Comparison of ENCODE assay signal across 8 cellular contexts in the genomic region with DNA sequence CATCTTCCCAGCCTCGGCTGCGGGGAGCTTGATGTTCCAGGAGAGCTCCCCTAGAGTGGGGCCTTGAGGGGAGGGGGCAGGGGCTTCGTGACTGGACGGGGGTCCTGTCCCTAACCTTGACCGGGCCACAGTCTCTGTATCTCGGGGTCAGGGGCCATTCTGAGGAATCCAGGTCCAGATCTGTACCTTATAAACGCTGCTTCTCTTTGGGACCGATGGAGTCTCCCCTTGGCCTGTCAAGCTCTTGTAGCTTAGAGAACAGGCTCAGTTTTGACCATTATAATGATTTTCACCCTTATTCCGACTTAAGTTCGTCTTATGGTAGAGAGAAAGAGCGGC. TPM values are rescaled to one million over a fixed set of nuclear protein-coding genes. Genes with fewer than 3 reads are reported as not detected.
DNase-seq lines count a peak whose midpoint lies in the region; ATAC-seq and TF ChIP-seq lines count a peak whose summit lies in the region.

No MANE protein-coding gene starts in this region.

- peak overlapping the region; percentile 93 for H3K27ac ChIP-seq in CD4-positive, alpha-beta T cell (ENCODE audit: low read depth, low read length)
- H3K27ac ChIP-seq in ascending aorta, result peak overlapping the region; percentile 83 to 97
- H3K27ac ChIP-seq in vagina, result peak overlapping the region; percentile 90

- no peak for TF ChIP-seq CTCF in CD4-positive, alpha-beta T cell (IDR thresholded peaks at IDR 0.05)
- TF ChIP-seq CTCF in ascending aorta (IDR thresholded peaks at IDR 0.05) (no peak), lower leg skin (IDR thresholded peaks at IDR 0.05) (no peak), vagina (IDR thresholded peaks at IDR 0.05) (no peak), GM10266 (IDR thresholded peaks at IDR 0.05; ENCODE audit: control insufficient read depth, insufficient read depth, low read depth, missing control alignments) (no peak)

- H3K27me3 Mint-ChIP-seq in CD4-positive, alpha-beta T cell, result no peaks in the 10 kb centered on the region

- H3K4me3 Mint-ChIP-seq in CD4-positive, alpha-beta T cell, result peak overlapping the region; percentile 100

- H3K27me3 ChIP-seq in CD4-positive, alpha-beta T cell (ENCODE audit: control insufficient read depth, insufficient read depth, low read length), result no peaks in the 10 kb centered on the region
- no peaks in the 10 kb centered on the region for H3K27me3 ChIP-seq in ascending aorta
- H3K27me3 ChIP-seq in vagina, result no peaks in the 10 kb centered on the region

- peaks cover 5% of the 10 kb centered on the region for H3K36me3 Mint-ChIP-seq in CD4-positive, alpha-beta T cell (ENCODE audit: low read depth)

- WGBS in lower leg skin, 2 donors, result 2 to 4% methylated on average over 11 of the region's 11 CpGs

- CTCF ChIA-PET in CD4-positive, alpha-beta T cell (lab: Charles Lee), result interaction anchor here (0.6 to 1.5 kb wide), 2 partner anchors 32 to 75 kb away, joined by 3 to 5 read pairs; no protein-coding TSS in a partner anchor

- TF ChIP-seq POLR2A in lower leg skin (IDR thresholded peaks at IDR 0.05), result no peak
- peak in 1 of 2 donors; percentile 25 for TF ChIP-seq POLR2A in vagina (IDR thresholded peaks at IDR 0.05)

- H3K4me3 ChIP-seq in ascending aorta, result peak overlapping the region; percentile 75 to 94
- peak overlapping the region; percentile 64 for H3K4me3 ChIP-seq in lower leg skin (ENCODE audit: low read depth, poor library complexity, severe bottlenecking)
- H3K4me3 ChIP-seq in vagina, result peak overlapping the region; percentile 86 to 88

- no peaks in the 10 kb centered on the region for H3K9me3 ChIP-seq in CD4-positive, alpha-beta T cell (ENCODE audit: control insufficient read depth, low read length)
- H3K9me3 ChIP-seq in ascending aorta (no peaks in the 10 kb centered on the region), vagina (no peaks in the 10 kb centered on the region)

- DNase-seq in CD4-positive, alpha-beta T cell, result no peak
- DNase-seq in ascending aorta (ENCODE audit: low spot score in 2 of 2), result no peak
- no peak for DNase-seq in lower leg skin (ENCODE audit: low spot score in 2 of 2)
- DNase-seq in vagina (ENCODE audit: extremely low spot score in 2 of 2), result no peak
- DNase-seq in GM10266 (ENCODE audit: extremely low spot score), result no peak

- intact Hi-C loops in CD4-positive, alpha-beta T cell (cut with DNase I, micrococcal nuclease), result loop anchor here (2.0 to 10.0 kb wide), 5 partner anchors 32 to 510 kb away; a partner anchor contains a TSS
- intact Hi-C loops in ascending aorta (cut with DNase I), result loop anchor here (2.0 to 10.0 kb wide), 2 partner anchors 48 to 1220 kb away; a partner anchor contains a TSS
- intact Hi-C loops in lower leg skin (cut with DNase I; ENCODE audit: low total_unique reads), result no loop called here
- intact Hi-C loops in vagina (cut with DNase I), result loop anchor here (5.0 kb wide), 1 partner anchor 47 kb away; a partner anchor contains a TSS

- POLR2A ChIA-PET in CD4-positive, alpha-beta T cell (lab: Charles Lee), result interaction anchor here (0.5 to 3.4 kb wide), 22 partner anchors 9 to 923 kb away, joined by 3 to 88 read pairs (median 6); a partner anchor contains a TSS

- H3K36me3 ChIP-seq in ascending aorta, result peaks cover 0 to 2% of the 10 kb centered on the region in 2 donors
- no peaks in the 10 kb centered on the region for H3K36me3 ChIP-seq in vagina

- no peak for ATAC-seq in CD4-positive, alpha-beta T cell (ENCODE audit: poor library complexity)
- ATAC-seq in HG02943 (IDR thresholded peaks at IDR 0.05; ENCODE audit: low read depth, unreplicated experiment), result peak; percentile 13
- no peak for ATAC-seq in GM19023 (IDR thresholded peaks at IDR 0.05; ENCODE audit: unreplicated experiment)
- no peak for ATAC-seq in HG02981 (IDR thresholded peaks at IDR 0.05; ENCODE audit: unreplicated experiment)

- H3K9me3 Mint-ChIP-seq in CD4-positive, alpha-beta T cell, result no peaks in the 10 kb centered on the region

- peaks cover 34% of the 10 kb centered on the region for H3K4me1 Mint-ChIP-seq in CD4-positive, alpha-beta T cell (ENCODE audit: low read depth)

- H3K4me1 ChIP-seq in ascending aorta, result peaks cover 9 to 27% of the 10 kb centered on the region in 2 donors
- H3K4me1 ChIP-seq in vagina, result peaks cover 33% of the 10 kb centered on the region

- H3K27ac Mint-ChIP-seq in CD4-positive, alpha-beta T cell, result peak overlapping the region; percentile 95

RNA-seq across cellular contexts. Expression of a gene that starts 0.8 kb away (rescaled TPM):
- 1 to 10 TPM; 3.8 to 4.4 TPM for total RNA-seq in CD4-positive, alpha-beta T cell
- total RNA-seq in ascending aorta (4.4 TPM), lower leg skin (1 to 10 TPM; 3.9 to 6.7 (median 5.7) TPM), vagina (7.1 TPM)

RNA-seq across cellular contexts. Expression of a gene that starts 5.2 kb away (rescaled TPM):
- total RNA-seq in CD4-positive, alpha-beta T cell, result 100 to 1,000 TPM; 215 to 223 TPM
- total RNA-seq in ascending aorta (25.7 TPM), lower leg skin (10 to 100 TPM; 26.2 to 55.0 (median 40.5) TPM), vagina (36.1 TPM)

RNA-seq across cellular contexts. Expression of a gene that starts 32.6 kb away (rescaled TPM):
- total RNA-seq in CD4-positive, alpha-beta T cell, result 10 to 100 TPM; 11.5 to 13.5 TPM
- 4.2 TPM for total RNA-seq in ascending aorta
- 1 to 10 TPM; 1.9 to 5.3 (median 3.3) TPM for total RNA-seq in lower leg skin
- 14.5 TPM for total RNA-seq in vagina

RNA-seq across cellular contexts. Expression of a gene that starts 39.3 kb away (rescaled TPM):
- total RNA-seq in CD4-positive, alpha-beta T cell, result 10 to 100 TPM; 50.9 to 51.9 TPM
- 893 TPM for total RNA-seq in ascending aorta
- 100 to 1,000 TPM; 332 to 806 (median 519) TPM for total RNA-seq in lower leg skin
- total RNA-seq in vagina, result 463 TPM

RNA-seq across cellular contexts. Expression of a gene that starts 46.6 kb away (rescaled TPM):
- total RNA-seq in CD4-positive, alpha-beta T cell, result 1 to 10 TPM; 1.5 to 1.8 TPM
- 0.64 TPM for total RNA-seq in ascending aorta
- total RNA-seq in lower leg skin, result 1 to 10 TPM; 4.3 to 8.8 (median 6.5) TPM
- 3.4 TPM for total RNA-seq in vagina
